In genomic region chr7:106848851-106849442, GRCh38 we compare ENCODE assay signal across 17 cellular contexts. TPM values are rescaled to one million over a fixed set of nuclear protein-coding genes. Genes with fewer than 3 reads are reported as not detected.
DNase-seq lines count a peak whose midpoint lies in the region; ATAC-seq and TF ChIP-seq lines count a peak whose summit lies in the region.
"Had no signal": no experiment of that assay in that cellular context is flagged by ENCODE, and none has a peak within 500 bp of the region (broad histone marks: within the 10 kb centered on the region; RNA-seq: fewer than 3 reads in every experiment).

No MANE protein-coding gene starts in this region.

- POLR2A ChIA-PET in PC-3 (lab: Charles Lee; ENCODE audit: unreplicated experiment), result no interaction called here

- BruUV-seq in PC-3 (replicated peaks; lab: Mats Ljungman, UMichigan), result no TSS peak

- ATAC-seq in PC-3 (peak; percentile 58), Right ventricle myocardium inferior (no peak)

- H3K4me3 ChIP-seq in PC-3 (ENCODE audit: low read length), result no peak overlapping the region
- H3K4me3 ChIP-seq in skeletal muscle cell (ENCODE audit: low read depth, low read length), result no peak overlapping the region
- H3K4me3 ChIP-seq: dorsolateral prefrontal cortex, left ventricle myocardium inferior, neural progenitor cell had no signal

- no peaks in the 10 kb centered on the region for H3F3A ChIP-seq in PC-3 (ENCODE audit: low read length, unreplicated experiment)

- H3K9ac ChIP-seq in PC-3 (ENCODE audit: low read length), result no peak overlapping the region
- H3K9ac ChIP-seq: neural progenitor cell had no signal

- H3K9me2 ChIP-seq in PC-3 (replicated peaks; ENCODE audit: low read length), result no peaks in the 10 kb centered on the region

- intact Hi-C loops in PC-3 (cut with micrococcal nuclease), result no loop called here
- intact Hi-C loops in Right ventricle myocardium inferior (cut with DNase I), result no loop called here

- DNase-seq in GM04504 (ENCODE audit: low read depth) (peak; percentile 84), PC-3 (peak; percentile 51), fibroblast of gingiva (ENCODE audit: low read depth) (peak; percentile 31), skeletal muscle cell (ENCODE audit: low read depth) (peak; percentile 31), HUDEP-2 (lab: John Stamatoyannopoulos, UW; ENCODE audit: unreplicated experiment in 76 of 76) (no peak), NOMO-1 treated with DMSO at 0.1 percent for 48 hours (lab: John Stamatoyannopoulos, UW; ENCODE audit: unreplicated experiment) (no peak), Right ventricle myocardium inferior (ENCODE audit: missing footprints) (no peak)
- DNase-seq: dorsolateral prefrontal cortex, GOT3, head of caudate nucleus, left ventricle myocardium inferior, NCI-H1417 treated with DMSO at 0.1 percent for 48 hours, NCI-H526 treated with DMSO at 0.1 percent for 48 hours, SHP77 treated with DMSO at 0.1 percent for 48 hours, small intestine had no signal

- CTCF ChIA-PET in PC-3 (lab: Charles Lee), result no interaction called here

- no peak overlapping the region for H3K4me2 ChIP-seq in PC-3 (ENCODE audit: low read length)
- H3K4me2 ChIP-seq: neural progenitor cell had no signal

- H3K27ac ChIP-seq in PC-3 (ENCODE audit: low read length), result no peak overlapping the region
- H3K27ac ChIP-seq: dorsolateral prefrontal cortex, left ventricle myocardium inferior, neural progenitor cell, VCaP had no signal

- peaks cover 3% of the 10 kb centered on the region; the same call in 1 of the 2 replicates for H3K4me1 ChIP-seq in PC-3 (ENCODE audit: insufficient read depth, low read length)
- H3K4me1 ChIP-seq: left ventricle myocardium inferior, neural progenitor cell had no signal

- no peaks in the 10 kb centered on the region for H3K79me2 ChIP-seq in PC-3 (ENCODE audit: low read length)

- H3K9me3 ChIP-seq in PC-3 (ENCODE audit: low read length), result no peaks in the 10 kb centered on the region
- H3K9me3 ChIP-seq: left ventricle myocardium inferior had no signal

- H3K27me3 ChIP-seq in PC-3 (ENCODE audit: low read length), result peaks cover 23% of the 10 kb centered on the region
- H3K27me3 ChIP-seq: neural progenitor cell had no signal

- H3K36me3 ChIP-seq in PC-3 (ENCODE audit: low read depth, low read length), result no peaks in the 10 kb centered on the region
- H3K36me3 ChIP-seq: left ventricle myocardium inferior, neural progenitor cell had no signal

- no peaks in the 10 kb centered on the region for H4K20me1 ChIP-seq in PC-3 (ENCODE audit: low read length)

- no peak overlapping the region for H2AFZ ChIP-seq in PC-3 (ENCODE audit: low read length)
- H2AFZ ChIP-seq: neural progenitor cell had no signal

- TF ChIP-seq CTCF in PC-3 (conservative IDR thresholded peaks at IDR 0.05; ENCODE audit: low read depth, low read length), result no peak

RNA-seq across cellular contexts. Expression of gene PIK3CG, which starts 16.1 kb away (rescaled TPM):
- total RNA-seq in PC-3 (2014; rRNA removed) (not detected in 2 replicates), Right ventricle myocardium inferior (2.5 TPM)

Comparison
In these comparisons a context has a peak if more than half of its experiments do, and no peak if none do; other contexts are left out.
1. DNase-seq: peak in GM04504 (single experiment), PC-3 (single experiment), fibroblast of gingiva (single experiment) and skeletal muscle cell (single experiment); none in HUDEP-2 (0 of 76), NOMO-1 treated with DMSO at 0.1 percent for 48 hours (single experiment) and Right ventricle myocardium inferior (single experiment).